Comparison of ENCODE assay signal across 27 cellular contexts in the genomic region with DNA sequence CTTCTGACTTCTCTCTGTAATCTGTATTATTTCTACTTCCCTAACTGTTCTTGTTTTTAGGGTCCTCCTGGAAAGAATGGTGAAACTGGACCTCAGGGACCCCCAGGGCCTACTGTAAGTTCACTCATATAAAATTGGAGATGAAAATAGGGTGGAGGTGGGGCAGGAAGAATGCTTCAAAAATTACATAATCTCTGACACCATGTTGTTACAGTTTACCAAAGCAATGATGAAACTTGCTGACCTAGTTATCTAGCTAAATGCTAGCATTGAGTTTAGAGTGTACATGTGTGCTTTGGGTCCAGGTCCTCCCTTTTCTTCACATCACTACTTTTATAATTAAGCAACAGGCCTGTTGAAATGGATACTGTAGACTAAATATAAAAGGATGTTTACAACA. TPM values are rescaled to one million over a fixed set of nuclear protein-coding genes. Genes with fewer than 3 reads are reported as not detected.
DNase-seq lines count a peak whose midpoint lies in the region; ATAC-seq, FAIRE-seq and TF ChIP-seq lines count a peak whose summit lies in the region.
"Had no signal": no experiment of that assay in that cellular context is flagged by ENCODE, and none has a peak within 500 bp of the region (broad histone marks: within the 10 kb centered on the region; RNA-seq: fewer than 3 reads in every experiment).

No MANE protein-coding gene starts in this region.

- intact Hi-C loops in Right ventricle myocardium inferior (cut with DNase I): no loop called here
- intact Hi-C loops in uterus (cut with DNase I; ENCODE audit: low total_unique reads): no loop called here

- H3K27ac ChIP-seq in right atrium auricular region (no peak overlapping the region), osteoblast (ENCODE audit: low read depth, low read length) (peak overlapping the region; percentile 31), uterus (peak overlapping the region; percentile 18 to 57), endodermal cell (ENCODE audit: low read depth, low read length) (no peak overlapping the region)
- H3K27ac ChIP-seq: cardiac muscle cell, epithelial cell of prostate had no signal

- H3K36me3 ChIP-seq in right atrium auricular region: peaks cover 59% of the 10 kb centered on the region
- peaks cover 100% of the 10 kb centered on the region for H3K36me3 ChIP-seq in osteoblast (ENCODE audit: insufficient read depth, low read length)
- H3K36me3 ChIP-seq in uterus: no peaks in the 10 kb centered on the region
- no peaks in the 10 kb centered on the region for H3K36me3 ChIP-seq in endodermal cell (ENCODE audit: control insufficient read depth, insufficient read depth, low read length)
- H3K36me3 ChIP-seq: cardiac muscle cell had no signal

- no peak for FAIRE-seq in D721Med (lab: Jason Lieb, UNC)

- no peaks in the 10 kb centered on the region for H3K4me1 ChIP-seq in right atrium auricular region
- peaks cover 22% of the 10 kb centered on the region for H3K4me1 ChIP-seq in osteoblast (ENCODE audit: insufficient read depth, low read length)
- H3K4me1 ChIP-seq in uterus: peaks cover 0 to 6% of the 10 kb centered on the region in 2 donors
- no peaks in the 10 kb centered on the region for H3K4me1 ChIP-seq in endodermal cell (ENCODE audit: control insufficient read depth, insufficient read depth, low read length)

- H3K27me3 ChIP-seq in right atrium auricular region: no peaks in the 10 kb centered on the region
- H3K27me3 ChIP-seq in osteoblast (ENCODE audit: insufficient read depth, low read length): no peaks in the 10 kb centered on the region
- H3K27me3 ChIP-seq in uterus: no peaks in the 10 kb centered on the region
- no peaks in the 10 kb centered on the region for H3K27me3 ChIP-seq in endodermal cell (ENCODE audit: control insufficient read depth, insufficient read depth, low read length, poor library complexity, severe bottlenecking)
- H3K27me3 ChIP-seq: cardiac muscle cell had no signal

- no peak overlapping the region for H3K27ac Mint-ChIP-seq in endodermal cell
- H3K27ac Mint-ChIP-seq: activated T-cell treated with anti-CD3 and anti-CD28 coated beads, Interleukin-2, amount 50 U/mL, for 24 hours; GM23338; natural killer cell; stimulated activated naive B cell treated with anti-CD40 and anti-IgM and Interleukin-4, amounts not matched to agents 10 μg/mL and 1 μg/mL and 100 μg/mL, for 72 hours; T-cell had no signal

- no peak overlapping the region for H3K4me2 ChIP-seq in osteoblast (ENCODE audit: insufficient read depth, low read length)
- H3K4me2 ChIP-seq: GM23338 had no signal

- H3K9ac ChIP-seq in endodermal cell (ENCODE audit: extremely low read depth, low read length, poor library complexity, severe bottlenecking): no peak overlapping the region

- H3K4me3 Mint-ChIP-seq in endodermal cell: no peak overlapping the region
- H3K4me3 Mint-ChIP-seq: activated T-cell treated with anti-CD3 and anti-CD28 coated beads, Interleukin-2, amount 50 U/mL, for 24 hours; GM23338; natural killer cell; stimulated activated naive B cell treated with anti-CD40 and anti-IgM and Interleukin-4, amounts not matched to agents 10 μg/mL and 1 μg/mL and 100 μg/mL, for 72 hours; T-cell had no signal

- H3K36me3 Mint-ChIP-seq in endodermal cell (ENCODE audit: low read depth): no peaks in the 10 kb centered on the region
- H3K36me3 Mint-ChIP-seq: natural killer cell; stimulated activated naive B cell treated with anti-CD40 and anti-IgM and Interleukin-4, amounts not matched to agents 10 μg/mL and 1 μg/mL and 100 μg/mL, for 72 hours; T-cell had no signal

- H3K79me2 ChIP-seq in osteoblast (ENCODE audit: insufficient read depth, low read length): peaks cover 2% of the 10 kb centered on the region

- no peak for DNase-seq in Right ventricle myocardium inferior (ENCODE audit: missing footprints)
- DNase-seq in right atrium auricular region (ENCODE audit: low spot score): no peak
- peak; percentile 57 for DNase-seq in fibroblast of pulmonary artery (ENCODE audit: low read depth)
- DNase-seq in osteoblast (ENCODE audit: insufficient read length, low spot score, missing footprints): no peak
- DNase-seq in uterus: no peak
- no peak for DNase-seq in endodermal cell
- no peak for DNase-seq in D721Med (ENCODE audit: insufficient read length, low spot score)
- DNase-seq in occipital lobe (lab: John Stamatoyannopoulos, UW): no peak
- DNase-seq: activated CD4-positive, alpha-beta T cell treated with anti-CD3 and anti-CD28 coated beads for 1 hour; activated CD8-positive, alpha-beta memory T cell treated with anti-CD3 and anti-CD28 coated beads for 24 hours; activated naive CD4-positive, alpha-beta T cell; activated T-cell treated with anti-CD3 and anti-CD28 coated beads, Interleukin-2, amount 50 U/mL, for 24 hours; amniotic stem cell; left cardiac atrium; mesendoderm; natural killer cell; NCI-H1048; NCI-H2029 treated with DMSO at 0.1 percent for 48 hours; NCI-H345; SHP77 treated with DMSO at 0.1 percent for 48 hours; stimulated activated CD4-positive, alpha-beta T cell treated with anti-CD3 and anti-CD28 coated beads, Interleukin-2, amount 100 ng/mL, for 48 hours; stimulated activated naive B cell treated with anti-CD40 and anti-IgM and Interleukin-4, amounts not matched to agents 10 μg/mL and 1 μg/mL and 100 μg/mL, for 72 hours; T-cell had no signal

- TF ChIP-seq POLR2A in uterus (IDR thresholded peaks at IDR 0.05): no peak

- no peak overlapping the region for H3K4me3 ChIP-seq in right atrium auricular region
- H3K4me3 ChIP-seq in fibroblast of pulmonary artery (replicated peaks; ENCODE audit: low read depth, low read length): no peak overlapping the region
- H3K4me3 ChIP-seq in osteoblast (ENCODE audit: insufficient read depth, low read length): no peak overlapping the region
- no peak overlapping the region for H3K4me3 ChIP-seq in uterus
- H3K4me3 ChIP-seq in endodermal cell (ENCODE audit: low read length): no peak overlapping the region
- H3K4me3 ChIP-seq: cardiac muscle cell, GM23338 had no signal

- H2AFZ ChIP-seq in osteoblast (ENCODE audit: low read length): no peak overlapping the region
- H2AFZ ChIP-seq: GM23338 had no signal

- H4K20me1 ChIP-seq in osteoblast (ENCODE audit: insufficient read depth, low read length): no peaks in the 10 kb centered on the region

- ATAC-seq in Right ventricle myocardium inferior: peak; percentile 46
- ATAC-seq: GM23338; natural killer cell; stimulated activated naive B cell treated with anti-CD40 and anti-IgM and Interleukin-4, amounts not matched to agents 10 μg/mL and 1 μg/mL and 100 μg/mL, for 72 hours; T-cell had no signal

- no peaks in the 10 kb centered on the region for H3K9me3 Mint-ChIP-seq in endodermal cell
- H3K9me3 Mint-ChIP-seq: activated T-cell treated with anti-CD3 and anti-CD28 coated beads, Interleukin-2, amount 50 U/mL, for 24 hours; GM23338; stimulated activated naive B cell treated with anti-CD40 and anti-IgM and Interleukin-4, amounts not matched to agents 10 μg/mL and 1 μg/mL and 100 μg/mL, for 72 hours; T-cell had no signal

- H3K27me3 Mint-ChIP-seq in endodermal cell (ENCODE audit: insufficient read depth): no peaks in the 10 kb centered on the region
- H3K27me3 Mint-ChIP-seq: activated T-cell treated with anti-CD3 and anti-CD28 coated beads, Interleukin-2, amount 50 U/mL, for 24 hours; stimulated activated naive B cell treated with anti-CD40 and anti-IgM and Interleukin-4, amounts not matched to agents 10 μg/mL and 1 μg/mL and 100 μg/mL, for 72 hours had no signal

- H3K9me3 ChIP-seq in right atrium auricular region: no peaks in the 10 kb centered on the region
- no peaks in the 10 kb centered on the region for H3K9me3 ChIP-seq in osteoblast (ENCODE audit: low read depth, low read length)
- no peaks in the 10 kb centered on the region for H3K9me3 ChIP-seq in uterus
- H3K9me3 ChIP-seq in endodermal cell (ENCODE audit: control insufficient read depth, low read length): no peaks in the 10 kb centered on the region

- TF ChIP-seq CTCF in right atrium auricular region (IDR thresholded peaks at IDR 0.05): no peak
- no peak for TF ChIP-seq CTCF in fibroblast of pulmonary artery (IDR thresholded peaks at IDR 0.05; ENCODE audit: low read length, missing control alignments)
- no peak for TF ChIP-seq CTCF in osteoblast (IDR thresholded peaks at IDR 0.05; ENCODE audit: extremely low read depth, low read depth, low read length)
- no peak for TF ChIP-seq CTCF in uterus (IDR thresholded peaks at IDR 0.05)
- TF ChIP-seq CTCF in endodermal cell (conservative IDR thresholded peaks at IDR 0.05): no peak
- no peak for TF ChIP-seq CTCF in D721Med (IDR thresholded peaks at IDR 0.05; ENCODE audit: insufficient read depth, missing control alignments)

- H3K4me1 Mint-ChIP-seq in endodermal cell: no peaks in the 10 kb centered on the region
- H3K4me1 Mint-ChIP-seq: GM23338; natural killer cell; stimulated activated naive B cell treated with anti-CD40 and anti-IgM and Interleukin-4, amounts not matched to agents 10 μg/mL and 1 μg/mL and 100 μg/mL, for 72 hours; T-cell had no signal

RNA-seq across cellular contexts. Expression of a gene that starts 23.1 kb away (rescaled TPM):
- total RNA-seq in Right ventricle myocardium inferior: 72.7 TPM
- total RNA-seq in right atrium auricular region: 100 to 1,000 TPM in 1 of 2 donors, 10 to 100 TPM in 1; 86.4 to 608 TPM
- total RNA-seq in osteoblast: 3,160 and 5,672 TPM in 2 replicates
- over 10,000 TPM in 1 of 4 donors, 100 to 1,000 TPM in 3; 113 to 22,387 (median 426) TPM for total RNA-seq in uterus
- total RNA-seq in endodermal cell: not detected
- polyA plus RNA-seq in endodermal cell (2013, experiment 1 of 2): 72.3 TPM
- polyA plus RNA-seq in endodermal cell (2013, experiment 2 of 2): 68.8 TPM
- 129 TPM for total RNA-seq in occipital lobe
- total RNA-seq: natural killer cell, OCI-LY7 had no signal

Comparison
In these comparisons a context has a peak if more than half of its experiments do, and no peak if none do; other contexts are left out.
1. H3K27ac ChIP-seq: peak in osteoblast (single experiment) and uterus (2 of 2); none in right atrium auricular region (0 of 2) and endodermal cell (single experiment).
2. RNA of a gene that starts 23.1 kb away (total RNA-seq): 3,160 to 5,672 TPM in osteoblast, 86.4 to 608 TPM in right atrium auricular region, 113 to 22,387 TPM in uterus, 129 TPM in occipital lobe (single experiment) and 72.7 TPM in Right ventricle myocardium inferior (single experiment); not detected in endodermal cell; every median in the first group is over 10 times any median in the second.